Comparison of ENCODE assay signal across 8 cellular contexts in genomic region chr12:110280784-110281548, GRCh38. TPM values are rescaled to one million over a fixed set of nuclear protein-coding genes. Genes with fewer than 3 reads are reported as not detected.
DNase-seq lines count a peak whose midpoint lies in the region; ATAC-seq and TF ChIP-seq lines count a peak whose summit lies in the region.

TSS of gene ATP2A2 (plus strand) at chr12:110281247. CDS start at chr12:110281790, 543 bp downstream.

- H3K4me1 Mint-ChIP-seq in activated naive CD8-positive, alpha-beta T cell treated with anti-CD3 and anti-CD28 coated beads, Interleukin-2, amount 10 ng/mL, durations not matched to agents 7 days and 5 days, result peaks cover 34% of the 10 kb centered on the region

- no peaks in the 10 kb centered on the region for H3K27me3 ChIP-seq in parathyroid adenoma (ENCODE audit: control insufficient read depth, insufficient read depth, low read length)
- no peaks in the 10 kb centered on the region for H3K27me3 ChIP-seq in thyroid gland

- DNase-seq in NCI-H1417 (lab: John Stamatoyannopoulos, UW), result peak; percentile 97
- DNase-seq in SW 1271 (lab: John Stamatoyannopoulos, UW), result peak; percentile 55 to 82
- peak; percentile 95 for DNase-seq in activated naive CD8-positive, alpha-beta T cell treated with anti-CD3 and anti-CD28 coated beads, Interleukin-2, amount 10 ng/mL, durations not matched to agents 7 days and 5 days
- peak; percentile 95 for DNase-seq in Right ventricle myocardium superior
- peak; percentile 88 to 90 for DNase-seq in thyroid gland

- H2AFZ ChIP-seq in parathyroid adenoma, result peak within 1 kb of the TSS; percentile 96

- peaks cover 18% of the 10 kb centered on the region for H3K79me2 ChIP-seq in parathyroid adenoma

- peak within 1 kb of the TSS; percentile 89 for H3K4me3 Mint-ChIP-seq in activated naive CD8-positive, alpha-beta T cell treated with anti-CD3 and anti-CD28 coated beads, Interleukin-2, amount 10 ng/mL, durations not matched to agents 7 days and 5 days

- H3K36me3 ChIP-seq in parathyroid adenoma (ENCODE audit: control insufficient read depth, insufficient read depth, low read length) (no peaks in the 10 kb centered on the region), thyroid gland (no peaks in the 10 kb centered on the region)

- TF ChIP-seq CTCF in GM12875 (IDR thresholded peaks at IDR 0.05; ENCODE audit: borderline replicate concordance, insufficient read depth, low read depth, low read length) (0 out of 2 replicates have a peak, but pooled peaks have one; percentile 6), parathyroid adenoma (IDR thresholded peaks at IDR 0.05) (no peak), thyroid gland (IDR thresholded peaks at IDR 0.05) (no peak)

- H3K4me3 ChIP-seq in GM12875 (ENCODE audit: low read depth, low read length), result peak within 1 kb of the TSS; percentile 89
- H3K4me3 ChIP-seq in parathyroid adenoma (ENCODE audit: low read depth, low read length), result peak within 1 kb of the TSS; percentile 81
- peak within 1 kb of the TSS; percentile 82 to 95 (median 89) for H3K4me3 ChIP-seq in thyroid gland (replicated peaks in 1 of 3)

- intact Hi-C loops in Right ventricle myocardium superior (cut with DNase I), result loop anchor here (5.0 kb wide), 2 partner anchors 34 to 59 kb away; no protein-coding TSS in a partner anchor
- intact Hi-C loops in thyroid gland (cut with DNase I), result loop anchor here (5.0 kb wide), 1 partner anchor 179 kb away; no protein-coding TSS in a partner anchor

- ATAC-seq in HG02678 (IDR thresholded peaks at IDR 0.05; ENCODE audit: unreplicated experiment) (peak; percentile 78), Right ventricle myocardium superior (ENCODE audit: poor library complexity) (peak; percentile 89)
- peak; percentile 86 for ATAC-seq in activated naive CD8-positive, alpha-beta T cell treated with anti-CD3 and anti-CD28 coated beads, Interleukin-2, amount 10 ng/mL, durations not matched to agents 7 days and 5 days (ENCODE audit: low read depth)

- peak within 1 kb of the TSS; percentile 95 for H3K4me2 ChIP-seq in parathyroid adenoma (ENCODE audit: low read length)

- POLR2A ChIA-PET in activated naive CD8-positive, alpha-beta T cell treated with anti-CD3 and anti-CD28 coated beads, Interleukin-2, amount 10 ng/mL, durations not matched to agents 7 days and 5 days (lab: Charles Lee), result interaction anchor here (0.7 to 2.6 kb wide), 14 partner anchors 9 to 221 kb away, joined by 3 to 14 read pairs (median 4); partner anchors contain the start of genes ARPC3, FAM216A, GPN3 and IFT81

- H3K4me1 ChIP-seq in parathyroid adenoma (peaks cover 12% of the 10 kb centered on the region), thyroid gland (peaks cover 28 to 45% of the 10 kb centered on the region in 2 donors)

- peak; percentile 78 to 98 for TF ChIP-seq POLR2A in thyroid gland (IDR thresholded peaks at IDR 0.05)

- peaks cover 17% of the 10 kb centered on the region for H3K27me3 Mint-ChIP-seq in activated naive CD8-positive, alpha-beta T cell treated with anti-CD3 and anti-CD28 coated beads, Interleukin-2, amount 10 ng/mL, durations not matched to agents 7 days and 5 days

- H3K9ac ChIP-seq in parathyroid adenoma, result peak within 1 kb of the TSS; percentile 82

- peaks cover 24% of the 10 kb centered on the region for H3K36me3 Mint-ChIP-seq in activated naive CD8-positive, alpha-beta T cell treated with anti-CD3 and anti-CD28 coated beads, Interleukin-2, amount 10 ng/mL, durations not matched to agents 7 days and 5 days

- H3K27ac Mint-ChIP-seq in activated naive CD8-positive, alpha-beta T cell treated with anti-CD3 and anti-CD28 coated beads, Interleukin-2, amount 10 ng/mL, durations not matched to agents 7 days and 5 days, result peak within 1 kb of the TSS; percentile 88

- H3K9me3 ChIP-seq in parathyroid adenoma (ENCODE audit: control insufficient read depth, low read length), result no peaks in the 10 kb centered on the region
- H3K9me3 ChIP-seq in thyroid gland, result no peaks in the 10 kb centered on the region

- WGBS in thyroid gland, 2 donors, result no CpG with 5 or more reads among the region's 108 CpGs

- H3K27ac ChIP-seq in parathyroid adenoma, result peak within 1 kb of the TSS; percentile 90
- H3K27ac ChIP-seq in thyroid gland, result peak within 1 kb of the TSS; percentile 93 to 99 (median 95)

- H3K9me3 Mint-ChIP-seq in activated naive CD8-positive, alpha-beta T cell treated with anti-CD3 and anti-CD28 coated beads, Interleukin-2, amount 10 ng/mL, durations not matched to agents 7 days and 5 days, result no peaks in the 10 kb centered on the region

RNA-seq across cellular contexts. Expression of gene ATP2A2, which starts in this region (rescaled TPM):
- total RNA-seq in activated naive CD8-positive, alpha-beta T cell treated with anti-CD3 and anti-CD28 coated beads, Interleukin-2, amount 10 ng/mL, durations not matched to agents 7 days and 5 days, result 10 to 100 TPM; 96.1 to 100.0 TPM
- 3,087 TPM for total RNA-seq in Right ventricle myocardium superior
- total RNA-seq in thyroid gland, result 100 to 1,000 TPM; 126 to 220 (median 174) TPM

Comparison
In these comparisons a context has a peak if more than half of its experiments do, and no peak if none do; other contexts are left out.
1. Peak in every context shown above with its lines: DNase-seq, ATAC-seq, H3K4me3 ChIP-seq and H3K27ac ChIP-seq.
2. RNA of gene ATP2A2 (total RNA-seq): 3,087 TPM in Right ventricle myocardium superior (single experiment); 126 to 220 TPM in thyroid gland and 96.1 to 100.0 TPM in activated naive CD8-positive, alpha-beta T cell treated with anti-CD3 and anti-CD28 coated beads, Interleukin-2, amount 10 ng/mL, durations not matched to agents 7 days and 5 days; every median in the first group is over 10 times any median in the second.